ENCODE assay signal across 9 cellular contexts in genomic region chr6:10520468-10520867, GRCh38. TPM values are rescaled to one million over a fixed set of nuclear protein-coding genes. Genes with fewer than 3 reads are reported as not detected.
DNase-seq lines count a peak whose midpoint lies in the region; ATAC-seq and TF ChIP-seq lines count a peak whose summit lies in the region.
"Had no signal": no experiment of that assay in that cellular context is flagged by ENCODE, and none has a peak within 500 bp of the region (broad histone marks: within the 10 kb centered on the region; RNA-seq: fewer than 3 reads in every experiment).

No MANE protein-coding gene starts in this region.

- 38% methylated on average over 2 of the region's 2 CpGs for WGBS in prostate gland

- TF ChIP-seq POLR2A in prostate gland (IDR thresholded peaks at IDR 0.05): no peak

- ATAC-seq in GM19463 (IDR thresholded peaks at IDR 0.05; ENCODE audit: unreplicated experiment) (peak; percentile 30), HG02970 (IDR thresholded peaks at IDR 0.05; ENCODE audit: low FRiP score, unreplicated experiment) (no peak)

- H3K4me3 ChIP-seq in epithelial cell of esophagus (ENCODE audit: low read length): no peak overlapping the region
- H3K4me3 ChIP-seq in prostate gland: no peak overlapping the region

- H3K4me1 ChIP-seq in prostate gland (replicated peaks): peaks cover 5% of the 10 kb centered on the region

- no peaks in the 10 kb centered on the region for H3K27me3 ChIP-seq in prostate gland (replicated peaks; ENCODE audit: insufficient read depth)

- H3K36me3 ChIP-seq in prostate gland: no peaks in the 10 kb centered on the region

- H3K27ac ChIP-seq in prostate gland: peak overlapping the region; percentile 61 to 62
- H3K27ac ChIP-seq: KMS-11 had no signal

- no peak for TF ChIP-seq CTCF in epithelial cell of esophagus (IDR thresholded peaks at IDR 0.05; ENCODE audit: insufficient read depth, low read depth, low read length, missing control alignments)
- no peak for TF ChIP-seq CTCF in prostate gland (IDR thresholded peaks at IDR 0.05)

- CTCF ChIA-PET in HEK293T (lab: Yijun Ruan, JAX): no interaction called here

- DNase-seq in M059J (ENCODE audit: low read depth) (peak; percentile 39), epithelial cell of esophagus (ENCODE audit: low read depth) (peak; percentile 53), prostate gland (ENCODE audit: low spot score) (no peak), NCI-H187 (lab: John Stamatoyannopoulos, UW) (no peak), HEK293T (ENCODE audit: extremely low spot score) (no peak)
- DNase-seq in activated naive CD4-positive, alpha-beta T cell (lab: John Stamatoyannopoulos, UW): no peak

- H3K9me3 ChIP-seq in prostate gland: no peaks in the 10 kb centered on the region

- intact Hi-C loops in prostate gland (cut with DNase I): no loop called here

- POLR2A ChIA-PET in HEK293T (lab: Yijun Ruan, JAX): interaction anchor here (1.4 to 1.6 kb wide), 2 partner anchors 9 to 174 kb away, joined by 11 to 12 read pairs; partner anchors contain the start of genes C6orf52 and PAK1IP1

TF ChIP-seq in HEK293T, 16 proteins besides CTCF, POLR2A, EP300 and RAD21:
- TF ChIP-seq PKNOX1 (IDR thresholded peaks at IDR 0.05) (no peak), ZNF384 (IDR thresholded peaks at IDR 0.05) (no peak), FOXK2 (IDR thresholded peaks at IDR 0.05) (no peak), ARNT (IDR thresholded peaks at IDR 0.05) (no peak), FOXM1 (IDR thresholded peaks at IDR 0.05; ENCODE audit: borderline replicate concordance) (no peak)

RNA-seq across cellular contexts. Expression of gene GCNT2, which starts 0.7 kb away (rescaled TPM):
- total RNA-seq in M059J (2014; rRNA removed; shearing (Covaris generic)): 22.2 and 22.5 TPM in 2 replicates
- 10 to 100 TPM; 22.9 to 58.2 TPM for total RNA-seq in prostate gland

Comparison
In these comparisons a context has a peak if more than half of its experiments do, and no peak if none do; other contexts are left out.
1. DNase-seq: peak in M059J (single experiment) and epithelial cell of esophagus (single experiment); none in prostate gland (single experiment), activated naive CD4-positive, alpha-beta T cell (0 of 4), NCI-H187 (0 of 2) and HEK293T (single experiment).